Comparison of ENCODE assay signal across 1 cellular context in the genomic region with DNA sequence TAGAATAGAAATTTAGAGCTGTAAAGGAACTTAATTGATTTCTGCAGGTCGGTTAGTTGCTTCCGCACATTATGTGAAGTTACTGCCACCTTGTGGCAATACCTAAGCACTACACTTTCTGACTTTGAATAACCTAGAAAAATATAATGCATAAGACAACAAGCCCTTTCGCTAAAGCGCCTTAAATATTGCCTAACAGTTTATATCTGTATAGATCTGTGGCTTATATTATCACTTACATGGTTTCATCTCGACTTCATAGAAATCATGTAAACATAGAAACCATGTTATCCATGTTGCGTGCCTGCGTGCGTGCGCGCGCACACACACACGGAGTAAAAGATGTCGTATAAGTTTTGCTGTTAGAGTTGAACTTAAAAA.
TF ChIP-seq lines count a peak whose summit lies in the region.

No MANE protein-coding gene starts in this region.

TF ChIP-seq in GM23338, 12 proteins besides CTCF, POLR2A, EP300 and RAD21 (continued from another document):
- TF ChIP-seq, protein P1, sequence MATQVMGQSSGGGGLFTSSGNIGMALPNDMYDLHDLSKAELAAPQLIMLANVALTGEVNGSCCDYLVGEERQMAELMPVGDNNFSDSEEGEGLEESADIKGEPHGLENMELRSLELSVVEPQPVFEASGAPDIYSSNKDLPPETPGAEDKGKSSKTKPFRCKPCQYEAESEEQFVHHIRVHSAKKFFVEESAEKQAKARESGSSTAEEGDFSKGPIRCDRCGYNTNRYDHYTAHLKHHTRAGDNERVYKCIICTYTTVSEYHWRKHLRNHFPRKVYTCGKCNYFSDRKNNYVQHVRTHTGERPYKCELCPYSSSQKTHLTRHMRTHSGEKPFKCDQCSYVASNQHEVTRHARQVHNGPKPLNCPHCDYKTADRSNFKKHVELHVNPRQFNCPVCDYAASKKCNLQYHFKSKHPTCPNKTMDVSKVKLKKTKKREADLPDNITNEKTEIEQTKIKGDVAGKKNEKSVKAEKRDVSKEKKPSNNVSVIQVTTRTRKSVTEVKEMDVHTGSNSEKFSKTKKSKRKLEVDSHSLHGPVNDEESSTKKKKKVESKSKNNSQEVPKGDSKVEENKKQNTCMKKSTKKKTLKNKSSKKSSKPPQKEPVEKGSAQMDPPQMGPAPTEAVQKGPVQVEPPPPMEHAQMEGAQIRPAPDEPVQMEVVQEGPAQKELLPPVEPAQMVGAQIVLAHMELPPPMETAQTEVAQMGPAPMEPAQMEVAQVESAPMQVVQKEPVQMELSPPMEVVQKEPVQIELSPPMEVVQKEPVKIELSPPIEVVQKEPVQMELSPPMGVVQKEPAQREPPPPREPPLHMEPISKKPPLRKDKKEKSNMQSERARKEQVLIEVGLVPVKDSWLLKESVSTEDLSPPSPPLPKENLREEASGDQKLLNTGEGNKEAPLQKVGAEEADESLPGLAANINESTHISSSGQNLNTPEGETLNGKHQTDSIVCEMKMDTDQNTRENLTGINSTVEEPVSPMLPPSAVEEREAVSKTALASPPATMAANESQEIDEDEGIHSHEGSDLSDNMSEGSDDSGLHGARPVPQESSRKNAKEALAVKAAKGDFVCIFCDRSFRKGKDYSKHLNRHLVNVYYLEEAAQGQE (IDR thresholded peaks at IDR 0.05; ENCODE audit: unreplicated experiment), result no peak
- TF ChIP-seq STAT1 (IDR thresholded peaks at IDR 0.05; ENCODE audit: unreplicated experiment), result no peak
- TF ChIP-seq EZH2phosphoT487 (IDR thresholded peaks at IDR 0.05; ENCODE audit: unreplicated experiment), result no peak
- no peak for TF ChIP-seq ZNF114 (CRISPR knock-in tag; IDR thresholded peaks at IDR 0.05)
- no peak for TF ChIP-seq EZH2 (IDR thresholded peaks at IDR 0.05; ENCODE audit: low read depth, unreplicated experiment)
- no peak for TF ChIP-seq ZNF331 (CRISPR knock-in tag; IDR thresholded peaks at IDR 0.05; ENCODE audit: low read depth)
TF ChIP-seq in GM23338: peak in this region for 0.
